ENCODE assay signal across 13 cellular contexts in the genomic region with DNA sequence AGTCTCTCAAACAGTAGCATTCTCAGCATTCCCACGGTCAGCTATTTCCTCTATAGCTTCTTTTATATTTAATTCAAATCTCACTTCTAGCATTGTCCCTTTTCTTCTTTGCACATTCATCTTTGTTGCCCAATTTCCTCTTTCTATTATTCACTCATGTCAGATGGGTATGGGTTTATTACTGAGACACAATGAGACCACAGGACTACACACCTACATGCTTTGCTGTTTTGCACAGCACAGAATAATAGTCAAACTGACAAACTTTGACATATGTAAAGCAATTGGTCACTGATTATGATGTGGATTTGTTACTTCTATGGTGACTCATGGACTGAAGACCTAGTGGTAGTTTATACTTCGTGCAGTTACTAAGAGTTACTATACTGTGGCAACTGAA. TPM values are rescaled to one million over a fixed set of nuclear protein-coding genes. Genes with fewer than 3 reads are reported as not detected.
DNase-seq lines count a peak whose midpoint lies in the region; ATAC-seq, FAIRE-seq and TF ChIP-seq lines count a peak whose summit lies in the region.
"Had no signal": no experiment of that assay in that cellular context is flagged by ENCODE, and none has a peak within 500 bp of the region (broad histone marks: within the 10 kb centered on the region; RNA-seq: fewer than 3 reads in every experiment).

No MANE protein-coding gene starts in this region.

- H3K4me1 ChIP-seq in effector memory CD4-positive, alpha-beta T cell (ENCODE audit: control insufficient read depth, insufficient read depth, low read length, poor library complexity, severe bottlenecking) = no peaks in the 10 kb centered on the region

- FAIRE-seq in bronchial epithelial cell (lab: Jason Lieb, UNC) = no peak

- no peak overlapping the region for H3K27ac ChIP-seq in effector memory CD4-positive, alpha-beta T cell (ENCODE audit: insufficient read depth, low read length, poor library complexity, severe bottlenecking)
- H3K27ac ChIP-seq: VCaP had no signal

- H3K27me3 Mint-ChIP-seq in glutamatergic neuron (ENCODE audit: unreplicated experiment) = no peaks in the 10 kb centered on the region

- H3K9me3 ChIP-seq in effector memory CD4-positive, alpha-beta T cell (ENCODE audit: control insufficient read depth, low read length) = no peaks in the 10 kb centered on the region

- DNase-seq in bronchial epithelial cell (ENCODE audit: low read depth) = peak; percentile 5
- DNase-seq in mesenteric fat pad (ENCODE audit: low spot score) = no peak
- DNase-seq in glutamatergic neuron = no peak
- DNase-seq in effector memory CD4-positive, alpha-beta T cell = no peak
- DNase-seq: amygdala, DMS79, NCI-H510A treated with DMSO at 0.1 percent for 48 hours had no signal

- no peak overlapping the region for H3K4me3 Mint-ChIP-seq in glutamatergic neuron (ENCODE audit: unreplicated experiment)

- TF ChIP-seq CTCF in bronchial epithelial cell (IDR thresholded peaks at IDR 0.05; ENCODE audit: insufficient read depth, low read length, severe bottlenecking) = no peak
- TF ChIP-seq CTCF in glutamatergic neuron (IDR thresholded peaks at IDR 0.05; ENCODE audit: partially characterized antibody, unreplicated experiment) = no peak

- no peak overlapping the region for H3K27ac Mint-ChIP-seq in glutamatergic neuron (ENCODE audit: unreplicated experiment)

- no peaks in the 10 kb centered on the region for H3K4me1 Mint-ChIP-seq in glutamatergic neuron (ENCODE audit: low read depth, unreplicated experiment)

- no peaks in the 10 kb centered on the region for H3K27me3 ChIP-seq in bronchial epithelial cell (ENCODE audit: control insufficient read depth, insufficient read depth, low read length)
- no peaks in the 10 kb centered on the region for H3K27me3 ChIP-seq in effector memory CD4-positive, alpha-beta T cell (replicated peaks; ENCODE audit: control insufficient read depth, insufficient read depth, low read length, poor library complexity, severe bottlenecking)

- peaks cover 8% of the 10 kb centered on the region for H3K36me3 Mint-ChIP-seq in glutamatergic neuron (ENCODE audit: unreplicated experiment)

- H3K36me3 ChIP-seq in bronchial epithelial cell (ENCODE audit: control insufficient read depth, insufficient read depth, low read length) = no peaks in the 10 kb centered on the region
- H3K36me3 ChIP-seq in effector memory CD4-positive, alpha-beta T cell (ENCODE audit: control insufficient read depth, insufficient read depth, low read length) = no peaks in the 10 kb centered on the region

- H3K4me3 ChIP-seq in bronchial epithelial cell (ENCODE audit: low read depth, low read length) = no peak overlapping the region
- H3K4me3 ChIP-seq in effector memory CD4-positive, alpha-beta T cell (ENCODE audit: insufficient read depth, low read depth, low read length, poor library complexity, severe bottlenecking) = no peak overlapping the region

- peak; percentile 51 for ATAC-seq in GM18498 (IDR thresholded peaks at IDR 0.05; ENCODE audit: unreplicated experiment)
- ATAC-seq in GM21390 (IDR thresholded peaks at IDR 0.05; ENCODE audit: unreplicated experiment) = peak; percentile 42
- ATAC-seq in HG03354 (IDR thresholded peaks at IDR 0.05; ENCODE audit: poor library complexity, severe bottlenecking, unreplicated experiment) = peak; percentile 68
- no peak for ATAC-seq in HG03108 (IDR thresholded peaks at IDR 0.05; ENCODE audit: unreplicated experiment)

- peaks cover 2% of the 10 kb centered on the region for H3K9me3 Mint-ChIP-seq in glutamatergic neuron (ENCODE audit: unreplicated experiment)

RNA-seq across cellular contexts. Expression of gene CD1C, which starts 5.8 kb away (rescaled TPM):
- total RNA-seq in bronchial epithelial cell (not detected in 2 replicates), mesenteric fat pad (not detected), glutamatergic neuron (ENCODE audit: unreplicated experiment) (not detected)
- total RNA-seq: fibroblast of lung had no signal

RNA-seq across cellular contexts. Expression of gene CD1A, which starts 29.7 kb away (rescaled TPM):
- total RNA-seq in bronchial epithelial cell (not detected in 2 replicates), mesenteric fat pad (not detected), glutamatergic neuron (ENCODE audit: unreplicated experiment) (not detected)
- total RNA-seq: fibroblast of lung had no signal

RNA-seq across cellular contexts. Expression of gene CD1B, which starts 47.4 kb away (rescaled TPM):
- total RNA-seq in bronchial epithelial cell = not detected in 2 replicates
- not detected for total RNA-seq in mesenteric fat pad
- not detected for total RNA-seq in glutamatergic neuron (ENCODE audit: unreplicated experiment)
- total RNA-seq: fibroblast of lung had no signal
